In the genomic region with DNA sequence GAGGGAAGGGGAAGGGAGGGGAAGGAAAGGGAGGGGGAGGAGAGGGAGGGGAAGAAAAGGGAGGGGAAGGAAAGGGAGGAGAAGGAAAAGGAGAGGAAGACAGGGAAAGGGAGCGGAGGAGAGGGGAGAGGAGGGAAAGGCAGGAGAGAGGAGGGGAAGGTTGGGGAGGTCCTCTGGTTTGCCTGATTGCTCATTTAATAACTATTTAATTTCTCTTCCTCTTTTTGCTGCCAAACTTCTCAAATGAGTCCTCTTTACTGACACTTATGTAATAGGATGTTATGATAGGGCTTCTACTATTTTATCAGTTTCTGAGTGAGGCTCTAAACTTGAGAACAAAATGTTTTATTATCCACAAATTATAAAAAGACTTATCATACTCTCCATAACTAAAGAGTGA, we compare ENCODE assay signal across 9 cellular contexts. TPM values are rescaled to one million over a fixed set of nuclear protein-coding genes. Genes with fewer than 3 reads are reported as not detected.
A peak's percentile ranks its signal among the peaks of the same experiment; 100 is the strongest.
DNase-seq lines count a peak whose midpoint lies in the region; ATAC-seq and TF ChIP-seq lines count a peak whose summit lies in the region.
"Had no signal": no experiment of that assay in that cellular context is flagged by ENCODE, and none has a peak within 500 bp of the region (broad histone marks: within the 10 kb centered on the region; RNA-seq: fewer than 3 reads in every experiment).

No MANE protein-coding gene starts in this region.

- DNase-seq in CD1c-positive myeloid dendritic cell (ENCODE audit: extremely low spot score) (peak; percentile 50), Kasumi-1 (lab: John Stamatoyannopoulos, UW) (peak; percentile 19 to 23), dermis blood vessel endothelial cell (no peak), NCI-H748 treated with DMSO at 0.1 percent for 48 hours (lab: John Stamatoyannopoulos, UW) (no peak), omental fat pad (ENCODE audit: low spot score) (no peak)
- no peak for DNase-seq in activated CD4-positive, alpha-beta T cell treated with anti-CD3 and anti-CD28 coated beads for 48 hours
- DNase-seq: IMR-90 had no signal

- ATAC-seq in GM19351 (IDR thresholded peaks at IDR 0.05; ENCODE audit: unreplicated experiment) (peak; percentile 96), HG02852 (IDR thresholded peaks at IDR 0.05; ENCODE audit: unreplicated experiment) (peak; percentile 94), omental fat pad (ENCODE audit: low FRiP score) (no peak)

- TF ChIP-seq CTCF in omental fat pad (IDR thresholded peaks at IDR 0.05): no peak

RNA-seq across cellular contexts. Expression of gene PPA2, which starts 35.4 kb away (rescaled TPM):
- 67.1 and 86.4 TPM in 2 replicates for total RNA-seq in dermis blood vessel endothelial cell
- total RNA-seq in omental fat pad: 10 to 100 TPM; 35.9 to 82.9 (median 61.9) TPM

RNA-seq across cellular contexts. Expression of gene ARHGEF38, which starts 43.1 kb away (rescaled TPM):
- total RNA-seq in dermis blood vessel endothelial cell: under 0.01 and 0.05 TPM in 2 replicates
- total RNA-seq in omental fat pad: not detected
- total RNA-seq: IMR-90 had no signal

Comparison
In these comparisons a context has a peak if more than half of its experiments do, and no peak if none do; other contexts are left out.
1. DNase-seq: peak in CD1c-positive myeloid dendritic cell (single experiment) and Kasumi-1 (2 of 2); none in activated CD4-positive, alpha-beta T cell treated with anti-CD3 and anti-CD28 coated beads for 48 hours (single experiment), dermis blood vessel endothelial cell (single experiment), NCI-H748 treated with DMSO at 0.1 percent for 48 hours (single experiment) and omental fat pad (single experiment).